ENCODE assay signal across 8 cellular contexts in genomic region chr9:128421474-128422010, GRCh38. TPM values are rescaled to one million over a fixed set of nuclear protein-coding genes. Genes with fewer than 3 reads are reported as not detected.
DNase-seq lines count a peak whose midpoint lies in the region; ATAC-seq and TF ChIP-seq lines count a peak whose summit lies in the region.

No MANE protein-coding gene starts in this region.

- H3K36me3 ChIP-seq in GM06990 (ENCODE audit: control insufficient read depth, insufficient read depth, low read length), result no peaks in the 10 kb centered on the region

- no peaks in the 10 kb centered on the region for H3K9me3 Mint-ChIP-seq in T-cell

- H3K36me3 Mint-ChIP-seq in T-cell, result no peaks in the 10 kb centered on the region

- H3K27ac Mint-ChIP-seq in T-cell, result no peak overlapping the region

- DNase-seq in GM06990 (ENCODE audit: extremely low read depth, insufficient read length), result no peak
- no peak for DNase-seq in T-cell
- DNase-seq in foreskin fibroblast, result peak; percentile 21 to 58
- DNase-seq in skeletal muscle cell (ENCODE audit: low read depth), result no peak
- DNase-seq in NCI-H2227 (lab: John Stamatoyannopoulos, UW; ENCODE audit: unreplicated experiment), result no peak
- DNase-seq in HPDE6-E6E7 (ENCODE audit: extremely low spot score), result no peak

- peaks cover 14 to 17% of the 10 kb centered on the region in 2 donors for H3K27me3 Mint-ChIP-seq in T-cell

- H3K4me1 Mint-ChIP-seq in T-cell, result peaks cover 8 to 13% (median 12%) of the 10 kb centered on the region in 3 donors

- CTCF ChIA-PET in T-cell (lab: Charles Lee), result no interaction called here

- ATAC-seq in T-cell (replicated peaks in 1 of 4) (no peak), HG03354 (IDR thresholded peaks at IDR 0.05; ENCODE audit: poor library complexity, severe bottlenecking, unreplicated experiment) (no peak), HG03175 (IDR thresholded peaks at IDR 0.05; ENCODE audit: unreplicated experiment) (no peak)

- H3K4me3 ChIP-seq in GM06990 (replicated peaks; ENCODE audit: low read depth, low read length) (peak overlapping the region; percentile 69), foreskin fibroblast (ENCODE audit: low read depth in 1 of 2, low read length in 2 of 2) (peak overlapping the region; percentile 76 to 84), skeletal muscle cell (ENCODE audit: low read depth, low read length) (peak overlapping the region; percentile 89)

- H3K27me3 ChIP-seq in GM06990 (replicated peaks; ENCODE audit: control insufficient read depth, insufficient read depth, low read length), result no peaks in the 10 kb centered on the region

- POLR2A ChIA-PET in T-cell (lab: Charles Lee), result no interaction called here

- peak overlapping the region; percentile 56 to 71 (median 57) for H3K4me3 Mint-ChIP-seq in T-cell

- TF ChIP-seq CTCF in GM06990 (IDR thresholded peaks at IDR 0.05; ENCODE audit: insufficient read depth, low read length, poor library complexity, severe bottlenecking) (no peak), foreskin fibroblast (IDR thresholded peaks at IDR 0.05; ENCODE audit: low read depth, low read length) (no peak)

RNA-seq across cellular contexts. Expression of gene CERCAM, which starts 0.9 kb away (rescaled TPM):
- total RNA-seq in T-cell, result 1 to 10 TPM in 4 of 5 donors, under 1 TPM in 1; 0.30 to 1.9 (median 1.3) TPM

RNA-seq across cellular contexts. Expression of gene ODF2, which starts 34.3 kb away (rescaled TPM):
- total RNA-seq in T-cell, result 10 to 100 TPM; 26.0 to 35.7 (median 33.1) TPM

RNA-seq across cellular contexts. Expression of gene URM1, which starts 50.4 kb away (rescaled TPM):
- 10 to 100 TPM; 38.7 to 55.8 (median 52.5) TPM for total RNA-seq in T-cell

Comparison
In these comparisons a context has a peak if more than half of its experiments do, and no peak if none do; other contexts are left out.
1. DNase-seq: peak in foreskin fibroblast (2 of 2); none in GM06990 (single experiment), T-cell (0 of 34), skeletal muscle cell (single experiment), NCI-H2227 (single experiment) and HPDE6-E6E7 (single experiment).
2. Peak in every context shown above with its lines, with median percentiles within 50 percentile points of each other: H3K4me3 ChIP-seq.